9 cellular contexts compared by ENCODE assay signal in the genomic region with DNA sequence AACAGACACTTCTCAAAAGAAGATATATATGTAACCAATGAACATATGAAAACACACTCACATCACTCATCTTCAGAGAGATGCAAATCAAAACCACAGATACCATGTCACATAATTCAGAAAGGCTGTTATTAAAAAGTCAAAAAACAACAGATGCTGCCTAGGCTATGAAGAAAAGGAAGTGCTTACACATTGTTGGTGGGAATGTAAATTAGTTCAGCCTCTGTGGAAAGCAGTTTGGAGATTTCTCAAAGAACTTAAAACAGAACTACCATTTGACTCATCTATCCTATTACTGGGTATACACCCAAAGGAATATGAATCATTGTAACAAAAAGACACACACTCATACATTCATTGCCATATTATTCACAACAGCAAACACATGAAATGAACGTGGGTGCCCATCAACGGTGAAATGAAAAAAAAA. TPM values are rescaled to one million over a fixed set of nuclear protein-coding genes. Genes with fewer than 3 reads are reported as not detected.
A peak's percentile ranks its signal among the peaks of the same experiment; 100 is the strongest.
DNase-seq lines count a peak whose midpoint lies in the region; ATAC-seq and TF ChIP-seq lines count a peak whose summit lies in the region.
"Had no signal": no experiment of that assay in that cellular context is flagged by ENCODE, and none has a peak within 500 bp of the region (broad histone marks: within the 10 kb centered on the region; RNA-seq: fewer than 3 reads in every experiment).

No MANE protein-coding gene starts in this region.

- 76 to 78% methylated on average over 2 of the region's 2 CpGs for WGBS in tibial nerve, 2 donors

- peak; percentile 96 for ATAC-seq in GM18909 (IDR thresholded peaks at IDR 0.05; ENCODE audit: poor library complexity, unreplicated experiment)
- ATAC-seq in HG02642 (IDR thresholded peaks at IDR 0.05; ENCODE audit: poor library complexity, unreplicated experiment), result peak; percentile 92
- ATAC-seq in naive B cell (ENCODE audit: low read depth in 2 of 2), result peak; percentile 58 to 61

- H3K36me3 ChIP-seq in tibial nerve, result no peaks in the 10 kb centered on the region
- H3K36me3 ChIP-seq: SJSA1 had no signal

- H3K27me3 Mint-ChIP-seq in naive B cell, result no peaks in the 10 kb centered on the region

- no peaks in the 10 kb centered on the region for H3K9me3 Mint-ChIP-seq in naive B cell

- no peaks in the 10 kb centered on the region for H3K9me3 ChIP-seq in tibial nerve
- H3K9me3 ChIP-seq: SJSA1 had no signal

- no peak for TF ChIP-seq EP300 in tibial nerve (IDR thresholded peaks at IDR 0.05)

- peaks cover 0 to 8% (median 4%) of the 10 kb centered on the region in 3 donors for H3K4me1 Mint-ChIP-seq in naive B cell
- H3K4me1 Mint-ChIP-seq: neural crest cell had no signal

- H3K4me3 ChIP-seq in tibial nerve, result no peak overlapping the region
- H3K4me3 ChIP-seq: SJSA1 had no signal

- no peaks in the 10 kb centered on the region for H3K27me3 ChIP-seq in tibial nerve
- H3K27me3 ChIP-seq: SJSA1 had no signal

- H3K4me1 ChIP-seq in tibial nerve, result no peaks in the 10 kb centered on the region
- H3K4me1 ChIP-seq: SJSA1 had no signal

- no peak for TF ChIP-seq CTCF in tibial nerve (IDR thresholded peaks at IDR 0.05)

- H3K4me3 Mint-ChIP-seq in naive B cell, result no peak overlapping the region
- H3K4me3 Mint-ChIP-seq: neural crest cell had no signal

- TF ChIP-seq POLR2A in tibial nerve (IDR thresholded peaks at IDR 0.05), result no peak

- H3K36me3 Mint-ChIP-seq in naive B cell, result no peaks in the 10 kb centered on the region

- H3K27ac ChIP-seq in tibial nerve, result no peak overlapping the region
- H3K27ac ChIP-seq: SJSA1 had no signal

- H3K27ac Mint-ChIP-seq in naive B cell, result peak overlapping the region in 1 of 6 donors; percentile 7

- DNase-seq in NCI-H526 treated with DMSO at 0.1 percent for 48 hours (lab: John Stamatoyannopoulos, UW), result peak; percentile 30
- no peak for DNase-seq in naive B cell
- no peak for DNase-seq in NCI-H524 (lab: John Stamatoyannopoulos, UW)
- no peak for DNase-seq in tibial nerve (ENCODE audit: low spot score in 2 of 2)
- no peak for DNase-seq in H4 (ENCODE audit: low spot score)

RNA-seq across cellular contexts. Expression of a gene that starts 35.1 kb away (rescaled TPM):
- polyA plus RNA-seq in naive B cell (ENCODE audit: low read depth in 6 of 6), result under 1 TPM; 0.26 to 0.79 (median 0.66) TPM
- total RNA-seq in tibial nerve, result under 1 TPM in 1 of 4 donors, not detected in 3; 0.42 TPM
- 0.66 and 0.83 TPM in 2 replicates for total RNA-seq in H4 (2014; rRNA removed; shearing (Covaris generic))
